In genomic region chr11:114036156-114036811, GRCh38 we compare ENCODE assay signal across 8 cellular contexts. TPM values are rescaled to one million over a fixed set of nuclear protein-coding genes. Genes with fewer than 3 reads are reported as not detected.
DNase-seq lines count a peak whose midpoint lies in the region; ATAC-seq and TF ChIP-seq lines count a peak whose summit lies in the region.

No MANE protein-coding gene starts in this region.

- TF ChIP-seq CTCF in GM12864 (IDR thresholded peaks at IDR 0.05; ENCODE audit: low read depth, low read length, missing control alignments) (peak; percentile 25), endothelial cell (IDR thresholded peaks at IDR 0.05; ENCODE audit: unreplicated experiment) (peak; percentile 88)

- H3K4me3 Mint-ChIP-seq in activated CD8-positive, alpha-beta memory T cell treated with anti-CD3 and anti-CD28 coated beads, Interleukin-2, amount 10 ng/mL, durations not matched to agents 7 days and 5 days: no peak overlapping the region
- no peak overlapping the region for H3K4me3 Mint-ChIP-seq in endothelial cell (ENCODE audit: unreplicated experiment)

- no peak overlapping the region for H3K27ac Mint-ChIP-seq in activated CD8-positive, alpha-beta memory T cell treated with anti-CD3 and anti-CD28 coated beads, Interleukin-2, amount 10 ng/mL, durations not matched to agents 7 days and 5 days
- no peak overlapping the region for H3K27ac Mint-ChIP-seq in endothelial cell (ENCODE audit: unreplicated experiment)

- H3K9me3 Mint-ChIP-seq in activated CD8-positive, alpha-beta memory T cell treated with anti-CD3 and anti-CD28 coated beads, Interleukin-2, amount 10 ng/mL, durations not matched to agents 7 days and 5 days (ENCODE audit: low read depth): no peaks in the 10 kb centered on the region
- H3K9me3 Mint-ChIP-seq in endothelial cell (ENCODE audit: unreplicated experiment): no peaks in the 10 kb centered on the region

- H3K27me3 Mint-ChIP-seq in activated CD8-positive, alpha-beta memory T cell treated with anti-CD3 and anti-CD28 coated beads, Interleukin-2, amount 10 ng/mL, durations not matched to agents 7 days and 5 days: peaks cover 25% of the 10 kb centered on the region
- no peaks in the 10 kb centered on the region for H3K27me3 Mint-ChIP-seq in endothelial cell (ENCODE audit: unreplicated experiment)

- CTCF ChIA-PET in activated CD8-positive, alpha-beta memory T cell treated with anti-CD3 and anti-CD28 coated beads, Interleukin-2, amount 10 ng/mL, durations not matched to agents 7 days and 5 days (lab: Charles Lee): interaction anchor here (0.6 to 9.1 kb wide), 12 partner anchors 8 to 226 kb away, joined by 3 to 99 read pairs (median 4); no protein-coding TSS in a partner anchor

- no peaks in the 10 kb centered on the region for H3K36me3 Mint-ChIP-seq in activated CD8-positive, alpha-beta memory T cell treated with anti-CD3 and anti-CD28 coated beads, Interleukin-2, amount 10 ng/mL, durations not matched to agents 7 days and 5 days
- H3K36me3 Mint-ChIP-seq in endothelial cell (ENCODE audit: low read depth, unreplicated experiment): no peaks in the 10 kb centered on the region

- H3K4me1 Mint-ChIP-seq in activated CD8-positive, alpha-beta memory T cell treated with anti-CD3 and anti-CD28 coated beads, Interleukin-2, amount 10 ng/mL, durations not matched to agents 7 days and 5 days: peaks cover 3% of the 10 kb centered on the region
- no peaks in the 10 kb centered on the region for H3K4me1 Mint-ChIP-seq in endothelial cell (ENCODE audit: unreplicated experiment)

- no peak for DNase-seq in GM12864 (ENCODE audit: low read depth)
- DNase-seq in NCI-H748 (lab: John Stamatoyannopoulos, UW; ENCODE audit: unreplicated experiment): peak; percentile 67
- peak; percentile 64 for DNase-seq in activated CD8-positive, alpha-beta memory T cell treated with anti-CD3 and anti-CD28 coated beads, Interleukin-2, amount 10 ng/mL, durations not matched to agents 7 days and 5 days
- DNase-seq in endothelial cell (ENCODE audit: low spot score): peak; percentile 93
- DNase-seq in mesenteric fat pad (ENCODE audit: low spot score): peak; percentile 94
- peak; percentile 9 to 25 for DNase-seq in stimulated activated CD8-positive, alpha-beta memory T cell treated with anti-CD3 and anti-CD28 coated beads, Interleukin-15, amount 100 ng/mL, for 4 hours (ENCODE audit: low read depth in 2 of 2)

- peak; percentile 81 for ATAC-seq in activated CD8-positive, alpha-beta memory T cell treated with anti-CD3 and anti-CD28 coated beads, Interleukin-2, amount 10 ng/mL, durations not matched to agents 7 days and 5 days
- ATAC-seq in GM18517 (IDR thresholded peaks at IDR 0.05; ENCODE audit: unreplicated experiment) (no peak), GM18502 (IDR thresholded peaks at IDR 0.05; ENCODE audit: poor library complexity, unreplicated experiment) (no peak)

- no peak overlapping the region for H3K4me3 ChIP-seq in GM12864 (ENCODE audit: low read depth, low read length)

RNA-seq across cellular contexts. Expression of gene ZBTB16, which starts 23.2 kb away (rescaled TPM):
- 1 to 10 TPM; 3.2 to 3.9 TPM for total RNA-seq in activated CD8-positive, alpha-beta memory T cell treated with anti-CD3 and anti-CD28 coated beads, Interleukin-2, amount 10 ng/mL, durations not matched to agents 7 days and 5 days
- 0.54 TPM for total RNA-seq in endothelial cell (ENCODE audit: unreplicated experiment)
- 196 TPM for total RNA-seq in mesenteric fat pad

Comparison
In these comparisons a context has a peak if more than half of its experiments do, and no peak if none do; other contexts are left out.
1. RNA of gene ZBTB16, which starts 23.2 kb away (total RNA-seq): 196 TPM in mesenteric fat pad (single experiment); 3.2 to 3.9 TPM in activated CD8-positive, alpha-beta memory T cell treated with anti-CD3 and anti-CD28 coated beads, Interleukin-2, amount 10 ng/mL, durations not matched to agents 7 days and 5 days and 0.54 TPM in endothelial cell (single experiment); every median in the first group is over 10 times any median in the second.